Comparison of ENCODE assay signal across 1 cellular context in genomic region chr5:6715271-6715670, GRCh38.
TF ChIP-seq lines count a peak whose summit lies in the region.

No MANE protein-coding gene starts in this region.

TF ChIP-seq in HepG2, 621 proteins besides CTCF, POLR2A, EP300 and RAD21 (continued from another document):
- no peak for TF ChIP-seq KDM5A (IDR thresholded peaks at IDR 0.05; ENCODE audit: borderline replicate concordance, low read length)
